8 cellular contexts compared by ENCODE assay signal in genomic region chr3:89619263-89619662, GRCh38.
"Had no signal": no experiment of that assay in that cellular context is flagged by ENCODE, and none has a peak within 500 bp of the region (broad histone marks: within the 10 kb centered on the region; RNA-seq: fewer than 3 reads in every experiment).

No MANE protein-coding gene starts in this region.

- H3K9ac ChIP-seq: GM23248 had no signal

- H2AFZ ChIP-seq: GM23248, GM23338 had no signal

- H3K4me2 ChIP-seq: GM23338 had no signal

- H3K4me3 ChIP-seq: GM23248, GM23338, HAP-1 had no signal

- H3K27ac ChIP-seq: GM23248 had no signal

- H3K36me3 ChIP-seq: HAP-1 had no signal

- H3K9me3 ChIP-seq: HAP-1 had no signal

- DNase-seq: GM23248, GOT3, H7, H9, HCEC 1CT, HFFc6 had no signal
